Comparison of ENCODE assay signal across 27 cellular contexts in genomic region chr3:3560566-3561336, GRCh38.
DNase-seq lines count a peak whose midpoint lies in the region; ATAC-seq and TF ChIP-seq lines count a peak whose summit lies in the region.
"Had no signal": no experiment of that assay in that cellular context is flagged by ENCODE, and none has a peak within 500 bp of the region (broad histone marks: within the 10 kb centered on the region; RNA-seq: fewer than 3 reads in every experiment).

No MANE protein-coding gene starts in this region.

- BruUV-seq in Calu3 (replicated peaks; lab: Mats Ljungman, UMichigan) = no TSS peak

- H3K27ac ChIP-seq in lower lobe of right lung = peak overlapping the region; percentile 13
- peak overlapping the region in 1 of 2 donors; percentile 53 for H3K27ac ChIP-seq in left lung
- H3K27ac ChIP-seq: GM23248, parathyroid adenoma, right lobe of liver had no signal

- ATAC-seq in lower lobe of right lung (no peak), left lung (no peak)
- ATAC-seq: activated CD8-positive, alpha-beta T cell treated with anti-CD3 and anti-CD28 coated beads, Interleukin-2, amount 10 ng/mL, durations not matched to agents 7 days and 5 days; activated naive CD8-positive, alpha-beta T cell treated with anti-CD3 and anti-CD28 coated beads, Interleukin-2, amount 50 U/mL, for 24 hours; left cardiac atrium; natural killer cell treated with Interleukin-12 subunit alpha and Interleukin-12 subunit beta and Interleukin-15 and Interleukin-18, amount 100 ng/mL, for 72 hours; right lobe of liver; stimulated activated naive CD8-positive, alpha-beta T cell treated with anti-CD3 and anti-CD28 coated beads, Interleukin-15, amount 100 ng/mL, for 72 hours; T-cell had no signal

- TF ChIP-seq CTCF in HFFc6 (IDR thresholded peaks at IDR 0.05) = no peak
- no peak for TF ChIP-seq CTCF in lower lobe of right lung (IDR thresholded peaks at IDR 0.05)
- no peak for TF ChIP-seq CTCF in retinal pigment epithelial cell (conservative IDR thresholded peaks at IDR 0.05; ENCODE audit: low read depth, low read length)
- TF ChIP-seq CTCF in left lung (IDR thresholded peaks at IDR 0.05) = no peak
- TF ChIP-seq CTCF in Calu3 (IDR thresholded peaks at IDR 0.05; ENCODE audit: unreplicated experiment) = no peak

- H3K36me3 ChIP-seq in lower lobe of right lung (no peaks in the 10 kb centered on the region), left lung (no peaks in the 10 kb centered on the region)
- H3K36me3 ChIP-seq: BE2C, right lobe of liver had no signal

- H3K4me1 Mint-ChIP-seq in HFFc6 (ENCODE audit: low read depth) (peaks cover 13% of the 10 kb centered on the region; the same call in 1 of the 2 replicates), Calu3 (ENCODE audit: low read depth, unreplicated experiment) (no peaks in the 10 kb centered on the region)
- H3K4me1 Mint-ChIP-seq: activated naive CD8-positive, alpha-beta T cell treated with anti-CD3 and anti-CD28 coated beads, Interleukin-2, amount 50 U/mL, for 24 hours; stimulated activated naive CD8-positive, alpha-beta T cell treated with anti-CD3 and anti-CD28 coated beads, Interleukin-15, amount 100 ng/mL, for 72 hours; T-cell had no signal

- H3K9me3 Mint-ChIP-seq in HFFc6 = peaks cover 32% of the 10 kb centered on the region
- H3K9me3 Mint-ChIP-seq in Calu3 (ENCODE audit: low read depth, unreplicated experiment) = no peaks in the 10 kb centered on the region
- H3K9me3 Mint-ChIP-seq: stimulated activated naive CD8-positive, alpha-beta T cell treated with anti-CD3 and anti-CD28 coated beads, Interleukin-15, amount 100 ng/mL, for 72 hours had no signal

- no peaks in the 10 kb centered on the region for H3K4me1 ChIP-seq in lower lobe of right lung
- H3K4me1 ChIP-seq in left lung = peaks cover 0 to 5% of the 10 kb centered on the region in 2 donors
- H3K4me1 ChIP-seq: BE2C, parathyroid adenoma, right lobe of liver had no signal

- H3K27me3 Mint-ChIP-seq in HFFc6 (ENCODE audit: insufficient read depth) = no peaks in the 10 kb centered on the region
- H3K27me3 Mint-ChIP-seq in Calu3 (ENCODE audit: unreplicated experiment) = no peaks in the 10 kb centered on the region
- H3K27me3 Mint-ChIP-seq: activated naive CD8-positive, alpha-beta T cell treated with anti-CD3 and anti-CD28 coated beads, Interleukin-2, amount 50 U/mL, for 24 hours; stimulated activated naive CD8-positive, alpha-beta T cell treated with anti-CD3 and anti-CD28 coated beads, Interleukin-15, amount 100 ng/mL, for 72 hours had no signal

- H3K4me3 ChIP-seq in lower lobe of right lung (no peak overlapping the region), retinal pigment epithelial cell (ENCODE audit: low read length) (no peak overlapping the region), left lung (no peak overlapping the region)
- H3K4me3 ChIP-seq: GM23248, right lobe of liver had no signal

- H3K9me3 ChIP-seq in lower lobe of right lung (no peaks in the 10 kb centered on the region), left lung (no peaks in the 10 kb centered on the region)
- H3K9me3 ChIP-seq: BE2C, right lobe of liver had no signal

- DNase-seq in HFFc6 = peak; percentile 17
- DNase-seq in cerebellar cortex (ENCODE audit: low spot score) = peak; percentile 9
- no peak for DNase-seq in lower lobe of right lung
- peak; percentile 64 for DNase-seq in retinal pigment epithelial cell (ENCODE audit: low read depth)
- no peak for DNase-seq in activated CD4-positive, CD25-positive, alpha-beta regulatory T cell treated with anti-CD3 and anti-CD28 coated beads, Interleukin-2, amount 50 U/mL, for 72 hours
- DNase-seq in left lung = no peak
- DNase-seq in Calu3 = no peak
- DNase-seq in NCI-H1930 (lab: John Stamatoyannopoulos, UW) = no peak
- DNase-seq: activated CD4-positive, alpha-beta T cell treated with anti-CD3 and anti-CD28 coated beads for 1 hour; activated CD8-positive, alpha-beta T cell treated with anti-CD3 and anti-CD28 coated beads, Interleukin-2, amount 10 ng/mL, durations not matched to agents 7 days and 5 days; activated gamma-delta T cell; activated naive CD8-positive, alpha-beta T cell treated with anti-CD3 and anti-CD28 coated beads, Interleukin-2, amount 50 U/mL, for 24 hours; BE2C; COR-L47; DMS79; GM23248; left cardiac atrium; MM.1S; NCI-H1417 treated with DMSO at 0.1 percent for 48 hours; NCI-H446 treated with DMSO at 0.1 percent for 48 hours; right lobe of liver; SIG-M5; stimulated activated naive CD8-positive, alpha-beta T cell treated with anti-CD3 and anti-CD28 coated beads, Interleukin-15, amount 100 ng/mL, for 72 hours; T-cell had no signal

- H3K27me3 ChIP-seq in lower lobe of right lung (ENCODE audit: low read depth) = no peaks in the 10 kb centered on the region
- H3K27me3 ChIP-seq in left lung = no peaks in the 10 kb centered on the region
- H3K27me3 ChIP-seq: BE2C, right lobe of liver had no signal

- H3K27ac Mint-ChIP-seq in HFFc6 (peak overlapping the region; percentile 63; the same call in 1 of the 2 replicates), Calu3 (ENCODE audit: unreplicated experiment) (no peak overlapping the region)
- H3K27ac Mint-ChIP-seq: activated CD8-positive, alpha-beta T cell treated with anti-CD3 and anti-CD28 coated beads, Interleukin-2, amount 10 ng/mL, durations not matched to agents 7 days and 5 days; activated naive CD8-positive, alpha-beta T cell treated with anti-CD3 and anti-CD28 coated beads, Interleukin-2, amount 50 U/mL, for 24 hours; natural killer cell treated with Interleukin-12 subunit alpha and Interleukin-12 subunit beta and Interleukin-15 and Interleukin-18, amount 100 ng/mL, for 72 hours; T-cell; type B pancreatic cell had no signal

- CTCF ChIA-PET in Calu3 (lab: Charles Lee) = no interaction called here

- H3K4me3 Mint-ChIP-seq in HFFc6 (peak overlapping the region; percentile 33; the same call in 1 of the 2 replicates), Calu3 (ENCODE audit: low read depth, unreplicated experiment) (no peak overlapping the region)
- H3K4me3 Mint-ChIP-seq: activated CD8-positive, alpha-beta T cell treated with anti-CD3 and anti-CD28 coated beads, Interleukin-2, amount 10 ng/mL, durations not matched to agents 7 days and 5 days; activated naive CD8-positive, alpha-beta T cell treated with anti-CD3 and anti-CD28 coated beads, Interleukin-2, amount 50 U/mL, for 24 hours; natural killer cell treated with Interleukin-12 subunit alpha and Interleukin-12 subunit beta and Interleukin-15 and Interleukin-18, amount 100 ng/mL, for 72 hours; stimulated activated naive CD8-positive, alpha-beta T cell treated with anti-CD3 and anti-CD28 coated beads, Interleukin-15, amount 100 ng/mL, for 72 hours; T-cell; type B pancreatic cell had no signal

- intact Hi-C loops in lower lobe of right lung (cut with DNase I) = no loop called here
- intact Hi-C loops in left lung (cut with DNase I) = no loop called here
- intact Hi-C loops in Calu3 (cut with micrococcal nuclease; ENCODE audit: unreplicated experiment) = no loop called here

- H3K36me3 Mint-ChIP-seq in HFFc6 (ENCODE audit: low read depth) (no peaks in the 10 kb centered on the region; the same call in 1 of the 2 replicates), Calu3 (ENCODE audit: insufficient read depth, unreplicated experiment) (no peaks in the 10 kb centered on the region)
- H3K36me3 Mint-ChIP-seq: natural killer cell treated with Interleukin-12 subunit alpha and Interleukin-12 subunit beta and Interleukin-15 and Interleukin-18, amount 100 ng/mL, for 72 hours; T-cell had no signal

Comparison
In these comparisons a context has a peak if more than half of its experiments do, and no peak if none do; other contexts are left out.
1. DNase-seq: peak in HFFc6 (single experiment), cerebellar cortex (single experiment) and retinal pigment epithelial cell (single experiment); none in lower lobe of right lung (single experiment), activated CD4-positive, CD25-positive, alpha-beta regulatory T cell treated with anti-CD3 and anti-CD28 coated beads, Interleukin-2, amount 50 U/mL, for 72 hours (single experiment), left lung (0 of 2), Calu3 (single experiment) and NCI-H1930 (0 of 2).